In the genomic region with DNA sequence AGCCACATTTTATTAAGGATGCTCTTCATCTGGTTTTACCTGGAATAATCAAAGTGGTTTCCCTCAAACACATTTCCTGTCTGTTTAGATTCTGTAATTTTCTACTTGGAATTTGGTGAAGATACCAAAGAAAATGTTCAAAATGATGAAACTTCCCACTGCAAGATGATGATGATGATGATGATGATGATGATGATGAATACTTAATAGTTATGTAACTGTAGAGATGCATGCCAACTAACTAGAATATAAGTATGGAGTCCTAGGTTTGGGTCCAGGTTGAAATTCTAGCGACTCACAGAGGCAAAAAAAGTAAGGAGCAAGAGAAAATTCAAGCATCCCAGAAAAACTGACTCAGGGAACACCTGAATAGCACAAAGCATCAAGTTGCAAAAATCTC, we compare ENCODE assay signal across 28 cellular contexts.
"Had no signal": no experiment of that assay in that cellular context is flagged by ENCODE, and none has a peak within 500 bp of the region (broad histone marks: within the 10 kb centered on the region; RNA-seq: fewer than 3 reads in every experiment).

No MANE protein-coding gene starts in this region.

- ATAC-seq: effector memory CD8-positive, alpha-beta T cell; esophagus mucosa; foreskin keratinocyte; gastrocnemius medialis; gastroesophageal sphincter; heart left ventricle; heart right ventricle had no signal

- H3K27ac ChIP-seq: colonic mucosa, coronary artery, dorsolateral prefrontal cortex, epithelial cell of prostate, esophagus muscularis mucosa, esophagus squamous epithelium, foreskin keratinocyte, gastrocnemius medialis, gastroesophageal sphincter, heart left ventricle, heart right ventricle had no signal

- H3K4me1 ChIP-seq: colonic mucosa, esophagus muscularis mucosa, esophagus squamous epithelium, foreskin keratinocyte, gastroesophageal sphincter had no signal

- H3K4me3 ChIP-seq: colonic mucosa, coronary artery, dorsolateral prefrontal cortex, esophagus muscularis mucosa, esophagus squamous epithelium, gastrocnemius medialis, gastroesophageal sphincter, heart left ventricle, heart right ventricle had no signal

- H3K36me3 ChIP-seq: colonic mucosa, esophagus muscularis mucosa, esophagus squamous epithelium, gastrocnemius medialis, gastroesophageal sphincter, heart left ventricle, heart right ventricle had no signal

- FAIRE-seq: colon, endometrium, endothelial cell of umbilical vein, frontal cortex had no signal

- DNase-seq: colonic mucosa; cortex of kidney; dermis blood vessel endothelial cell; dorsolateral prefrontal cortex; effector CD4-positive, alpha-beta T cell; effector CD8-positive, alpha-beta T cell; effector memory CD4-positive, alpha-beta T cell; effector memory CD8-positive, alpha-beta T cell; endodermal cell; erythroblast; esophagus squamous epithelium; foreskin fibroblast; foreskin keratinocyte; foreskin melanocyte; gastrocnemius medialis; glutamatergic neuron; head of caudate nucleus; heart left ventricle; heart right ventricle had no signal

- H3K9me3 ChIP-seq: colonic mucosa, esophagus muscularis mucosa, esophagus squamous epithelium, gastrocnemius medialis, gastroesophageal sphincter, heart left ventricle had no signal

- H3K27me3 ChIP-seq: colonic mucosa, dorsolateral prefrontal cortex, esophagus muscularis mucosa, esophagus squamous epithelium, foreskin keratinocyte, gastrocnemius medialis, gastroesophageal sphincter, heart left ventricle, heart right ventricle had no signal
